8 cellular contexts compared by ENCODE assay signal in the genomic region with DNA sequence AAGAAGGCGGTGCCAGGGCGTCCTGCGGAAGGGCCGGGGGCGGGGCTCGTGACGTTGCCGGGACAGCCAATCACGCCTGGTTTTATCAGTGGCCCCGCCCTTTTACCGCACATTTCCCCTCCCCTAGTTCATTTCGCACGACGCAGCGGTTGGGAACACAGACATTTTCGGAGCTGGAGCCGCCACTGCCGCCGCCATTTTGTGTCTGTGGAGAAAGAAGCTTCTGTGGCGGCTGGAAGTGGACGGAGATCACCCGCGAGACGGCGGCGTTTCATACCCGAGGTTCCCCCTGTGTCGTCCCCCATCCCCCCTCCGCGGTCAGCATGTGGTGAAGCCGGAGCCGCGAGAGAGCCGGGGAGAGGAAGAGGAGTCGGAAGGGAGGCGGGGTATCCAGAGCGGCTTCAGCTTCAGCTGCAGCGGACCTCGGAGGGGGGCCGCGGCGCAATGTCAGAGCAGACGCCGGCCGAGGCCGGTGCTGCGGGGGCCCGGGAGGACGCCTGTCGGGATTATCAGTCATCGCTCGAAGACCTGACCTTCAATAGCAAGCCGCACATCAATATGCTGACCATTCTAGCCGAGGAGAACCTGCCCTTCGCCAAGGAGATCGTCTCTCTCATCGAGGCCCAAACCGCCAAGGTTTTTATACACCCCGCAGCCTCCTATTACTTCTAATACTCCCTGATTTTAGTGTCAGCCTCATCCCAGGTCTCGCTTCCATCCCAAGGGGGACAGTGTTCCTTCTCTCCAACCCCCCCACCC. TPM values are rescaled to one million over a fixed set of nuclear protein-coding genes. Genes with fewer than 3 reads are reported as not detected.
DNase-seq lines count a peak whose midpoint lies in the region; ATAC-seq and TF ChIP-seq lines count a peak whose summit lies in the region.

A gene with protein sequence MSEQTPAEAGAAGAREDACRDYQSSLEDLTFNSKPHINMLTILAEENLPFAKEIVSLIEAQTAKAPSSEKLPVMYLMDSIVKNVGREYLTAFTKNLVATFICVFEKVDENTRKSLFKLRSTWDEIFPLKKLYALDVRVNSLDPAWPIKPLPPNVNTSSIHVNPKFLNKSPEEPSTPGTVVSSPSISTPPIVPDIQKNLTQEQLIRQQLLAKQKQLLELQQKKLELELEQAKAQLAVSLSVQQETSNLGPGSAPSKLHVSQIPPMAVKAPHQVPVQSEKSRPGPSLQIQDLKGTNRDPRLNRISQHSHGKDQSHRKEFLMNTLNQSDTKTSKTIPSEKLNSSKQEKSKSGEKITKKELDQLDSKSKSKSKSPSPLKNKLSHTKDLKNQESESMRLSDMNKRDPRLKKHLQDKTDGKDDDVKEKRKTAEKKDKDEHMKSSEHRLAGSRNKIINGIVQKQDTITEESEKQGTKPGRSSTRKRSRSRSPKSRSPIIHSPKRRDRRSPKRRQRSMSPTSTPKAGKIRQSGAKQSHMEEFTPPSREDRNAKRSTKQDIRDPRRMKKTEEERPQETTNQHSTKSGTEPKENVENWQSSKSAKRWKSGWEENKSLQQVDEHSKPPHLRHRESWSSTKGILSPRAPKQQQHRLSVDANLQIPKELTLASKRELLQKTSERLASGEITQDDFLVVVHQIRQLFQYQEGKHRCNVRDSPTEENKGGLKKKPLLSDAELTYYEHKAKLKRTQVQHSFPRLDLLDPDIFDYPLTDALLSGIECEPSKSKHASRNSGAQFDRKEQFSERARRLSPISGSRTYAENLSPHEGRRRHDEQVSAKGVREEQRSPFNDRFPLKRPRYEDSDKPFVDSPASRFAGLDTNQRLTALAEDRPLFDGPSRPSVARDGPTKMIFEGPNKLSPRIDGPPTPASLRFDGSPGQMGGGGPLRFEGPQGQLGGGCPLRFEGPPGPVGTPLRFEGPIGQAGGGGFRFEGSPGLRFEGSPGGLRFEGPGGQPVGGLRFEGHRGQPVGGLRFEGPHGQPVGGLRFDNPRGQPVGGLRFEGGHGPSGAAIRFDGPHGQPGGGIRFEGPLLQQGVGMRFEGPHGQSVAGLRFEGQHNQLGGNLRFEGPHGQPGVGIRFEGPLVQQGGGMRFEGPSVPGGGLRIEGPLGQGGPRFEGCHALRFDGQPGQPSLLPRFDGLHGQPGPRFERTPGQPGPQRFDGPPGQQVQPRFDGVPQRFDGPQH (N-terminal part only) (plus strand): TSS at position 136 of the 759 bp plus-strand sequence. CDS start 309 bp downstream, at position 445.

- no peaks in the 10 kb centered on the region for H3K27me3 Mint-ChIP-seq in activated naive CD8-positive, alpha-beta T cell

- peak within 1 kb of the TSS; percentile 100 for H3K27ac Mint-ChIP-seq in activated naive CD8-positive, alpha-beta T cell

- peak; percentile 35 for DNase-seq in AG08396 (ENCODE audit: low spot score)
- no peak for DNase-seq in left cardiac atrium
- no peak for DNase-seq in retinal pigment epithelial cell (ENCODE audit: low read depth)
- no peak for DNase-seq in NCI-H2196 treated with DMSO at 0.1 percent for 48 hours (lab: John Stamatoyannopoulos, UW; ENCODE audit: unreplicated experiment)
- no peak for DNase-seq in activated effector memory CD4-positive, alpha-beta T cell treated with Interleukin-2 at 50 U/mL for 16 hours

- H3K36me3 Mint-ChIP-seq in activated naive CD8-positive, alpha-beta T cell, result peaks cover 17% of the 10 kb centered on the region

- TF ChIP-seq CTCF in retinal pigment epithelial cell (conservative IDR thresholded peaks at IDR 0.05; ENCODE audit: low read depth, low read length), result no peak

- H3K9me3 Mint-ChIP-seq in activated naive CD8-positive, alpha-beta T cell (ENCODE audit: low read depth), result no peaks in the 10 kb centered on the region

- intact Hi-C loops in left cardiac atrium (cut with DNase I), result loop anchor here in 1 of 2 donors (5.0 to 10.0 kb wide), 3 partner anchors 35 to 172 kb away; partner anchors contain the start of genes ANKRD42 and RAB30

- H3K4me3 Mint-ChIP-seq in activated naive CD8-positive, alpha-beta T cell, result peak within 1 kb of the TSS; percentile 100

- peaks cover 36% of the 10 kb centered on the region for H3K4me1 Mint-ChIP-seq in activated naive CD8-positive, alpha-beta T cell (ENCODE audit: low read depth)

- peak within 1 kb of the TSS; percentile 88 for H3K4me3 ChIP-seq in retinal pigment epithelial cell (ENCODE audit: low read length)

- peak; percentile 12 for ATAC-seq in GM19324 (IDR thresholded peaks at IDR 0.05; ENCODE audit: low FRiP score, unreplicated experiment)
- peak; percentile 5 for ATAC-seq in HG03571 (IDR thresholded peaks at IDR 0.05; ENCODE audit: unreplicated experiment)
- ATAC-seq in left cardiac atrium, result peak; percentile 17 to 38

RNA-seq across cellular contexts. Expression of the gene that starts here (rescaled TPM):
- 10 to 100 TPM; 30.9 to 36.1 TPM for total RNA-seq in left cardiac atrium
